ENCODE assay signal across 2 cellular contexts in genomic region chr11:100672483-100673038, GRCh38.
TF ChIP-seq lines count a peak whose summit lies in the region.

No MANE protein-coding gene starts in this region.

TF ChIP-seq in IMR-90, 13 proteins besides CTCF, POLR2A, EP300 and RAD21:
- TF ChIP-seq FOS (IDR thresholded peaks at IDR 0.05; ENCODE audit: low read depth, low read length) (no peak), RCOR1 (IDR thresholded peaks at IDR 0.05; ENCODE audit: insufficient replicate concordance, low read length) (no peak), RFX5 (IDR thresholded peaks at IDR 0.05; ENCODE audit: low read depth, low read length) (no peak), MAFK (IDR thresholded peaks at IDR 0.05; ENCODE audit: low read depth, low read length) (no peak), ELK1 (IDR thresholded peaks at IDR 0.05; ENCODE audit: borderline replicate concordance, low read depth, low read length) (no peak), BHLHE40 (IDR thresholded peaks at IDR 0.05; ENCODE audit: low read depth, low read length) (no peak), SMC3 (IDR thresholded peaks at IDR 0.05; ENCODE audit: low read depth, low read length) (no peak)

TF ChIP-seq in GM12878, 131 proteins besides CTCF, POLR2A, EP300 and RAD21:
- no peak for TF ChIP-seq RCOR1 (conservative IDR thresholded peaks at IDR 0.05; ENCODE audit: low read depth, low read length)
- TF ChIP-seq, protein P1, sequence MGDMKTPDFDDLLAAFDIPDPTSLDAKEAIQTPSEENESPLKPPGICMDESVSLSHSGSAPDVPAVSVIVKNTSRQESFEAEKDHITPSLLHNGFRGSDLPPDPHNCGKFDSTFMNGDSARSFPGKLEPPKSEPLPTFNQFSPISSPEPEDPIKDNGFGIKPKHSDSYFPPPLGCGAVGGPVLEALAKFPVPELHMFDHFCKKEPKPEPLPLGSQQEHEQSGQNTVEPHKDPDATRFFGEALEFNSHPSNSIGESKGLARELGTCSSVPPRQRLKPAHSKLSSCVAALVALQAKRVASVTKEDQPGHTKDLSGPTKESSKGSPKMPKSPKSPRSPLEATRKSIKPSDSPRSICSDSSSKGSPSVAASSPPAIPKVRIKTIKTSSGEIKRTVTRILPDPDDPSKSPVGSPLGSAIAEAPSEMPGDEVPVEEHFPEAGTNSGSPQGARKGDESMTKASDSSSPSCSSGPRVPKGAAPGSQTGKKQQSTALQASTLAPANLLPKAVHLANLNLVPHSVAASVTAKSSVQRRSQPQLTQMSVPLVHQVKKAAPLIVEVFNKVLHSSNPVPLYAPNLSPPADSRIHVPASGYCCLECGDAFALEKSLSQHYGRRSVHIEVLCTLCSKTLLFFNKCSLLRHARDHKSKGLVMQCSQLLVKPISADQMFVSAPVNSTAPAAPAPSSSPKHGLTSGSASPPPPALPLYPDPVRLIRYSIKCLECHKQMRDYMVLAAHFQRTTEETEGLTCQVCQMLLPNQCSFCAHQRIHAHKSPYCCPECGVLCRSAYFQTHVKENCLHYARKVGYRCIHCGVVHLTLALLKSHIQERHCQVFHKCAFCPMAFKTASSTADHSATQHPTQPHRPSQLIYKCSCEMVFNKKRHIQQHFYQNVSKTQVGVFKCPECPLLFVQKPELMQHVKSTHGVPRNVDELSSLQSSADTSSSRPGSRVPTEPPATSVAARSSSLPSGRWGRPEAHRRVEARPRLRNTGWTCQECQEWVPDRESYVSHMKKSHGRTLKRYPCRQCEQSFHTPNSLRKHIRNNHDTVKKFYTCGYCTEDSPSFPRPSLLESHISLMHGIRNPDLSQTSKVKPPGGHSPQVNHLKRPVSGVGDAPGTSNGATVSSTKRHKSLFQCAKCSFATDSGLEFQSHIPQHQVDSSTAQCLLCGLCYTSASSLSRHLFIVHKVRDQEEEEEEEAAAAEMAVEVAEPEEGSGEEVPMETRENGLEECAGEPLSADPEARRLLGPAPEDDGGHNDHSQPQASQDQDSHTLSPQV (IDR thresholded peaks at IDR 0.05): no peak
- TF ChIP-seq RFX5 (IDR thresholded peaks at IDR 0.05; ENCODE audit: low read depth, low read length): no peak
- TF ChIP-seq YY1 (IDR thresholded peaks at IDR 0.05; ENCODE audit: low read depth, low read length): no peak
- TF ChIP-seq DPF2 (IDR thresholded peaks at IDR 0.05): no peak
- no peak for TF ChIP-seq JUNB (IDR thresholded peaks at IDR 0.05)
- TF ChIP-seq RUNX3 (IDR thresholded peaks at IDR 0.05; ENCODE audit: low read length): no peak
- no peak for TF ChIP-seq CREB1 (IDR thresholded peaks at IDR 0.05; ENCODE audit: low read depth)
- no peak for TF ChIP-seq TBL1XR1 (IDR thresholded peaks at IDR 0.05; ENCODE audit: low read depth, low read length)
- TF ChIP-seq, protein P2, sequence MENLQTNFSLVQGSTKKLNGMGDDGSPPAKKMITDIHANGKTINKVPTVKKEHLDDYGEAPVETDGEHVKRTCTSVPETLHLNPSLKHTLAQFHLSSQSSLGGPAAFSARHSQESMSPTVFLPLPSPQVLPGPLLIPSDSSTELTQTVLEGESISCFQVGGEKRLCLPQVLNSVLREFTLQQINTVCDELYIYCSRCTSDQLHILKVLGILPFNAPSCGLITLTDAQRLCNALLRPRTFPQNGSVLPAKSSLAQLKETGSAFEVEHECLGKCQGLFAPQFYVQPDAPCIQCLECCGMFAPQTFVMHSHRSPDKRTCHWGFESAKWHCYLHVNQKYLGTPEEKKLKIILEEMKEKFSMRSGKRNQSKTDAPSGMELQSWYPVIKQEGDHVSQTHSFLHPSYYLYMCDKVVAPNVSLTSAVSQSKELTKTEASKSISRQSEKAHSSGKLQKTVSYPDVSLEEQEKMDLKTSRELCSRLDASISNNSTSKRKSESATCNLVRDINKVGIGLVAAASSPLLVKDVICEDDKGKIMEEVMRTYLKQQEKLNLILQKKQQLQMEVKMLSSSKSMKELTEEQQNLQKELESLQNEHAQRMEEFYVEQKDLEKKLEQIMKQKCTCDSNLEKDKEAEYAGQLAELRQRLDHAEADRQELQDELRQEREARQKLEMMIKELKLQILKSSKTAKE (IDR thresholded peaks at IDR 0.05; ENCODE audit: low read depth, poor library complexity, severe bottlenecking): no peak
- no peak for TF ChIP-seq TCF7 (IDR thresholded peaks at IDR 0.05; ENCODE audit: borderline replicate concordance)
- TF ChIP-seq RELB (IDR thresholded peaks at IDR 0.05; ENCODE audit: low read depth): no peak
- TF ChIP-seq SIX5 (IDR thresholded peaks at IDR 0.05; ENCODE audit: low read depth, low read length, severe bottlenecking): no peak
- no peak for TF ChIP-seq BCL11A (IDR thresholded peaks at IDR 0.05; ENCODE audit: low read depth, low read length)
- no peak for TF ChIP-seq ZBTB33 (IDR thresholded peaks at IDR 0.05)
- no peak for TF ChIP-seq NFXL1 (IDR thresholded peaks at IDR 0.05; ENCODE audit: borderline replicate concordance)
